ENCODE assay signal across 1 cellular context in the genomic region with DNA sequence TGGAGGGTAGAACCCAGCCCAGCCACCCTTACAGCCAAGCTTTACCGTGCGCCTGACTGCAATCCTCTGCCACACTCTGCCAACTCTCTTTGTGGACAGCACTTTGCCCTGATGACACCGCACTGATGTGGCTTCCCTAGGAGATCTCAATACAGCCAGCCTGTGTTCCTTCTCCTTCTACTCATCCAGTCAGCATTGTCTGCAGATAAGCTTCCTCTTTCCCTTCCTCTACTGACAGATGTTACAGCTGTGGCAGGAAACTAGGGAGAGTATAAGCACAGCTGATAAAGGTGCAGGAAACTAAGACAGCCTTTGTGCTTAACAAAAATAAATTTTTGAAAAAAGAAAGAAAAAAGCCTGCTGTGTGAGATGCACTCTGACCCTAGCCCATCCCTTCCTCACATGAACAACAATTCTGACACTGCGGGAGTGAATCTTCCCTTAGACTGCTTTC.
A peak's percentile ranks its signal among the peaks of the same experiment; 100 is the strongest.
TF ChIP-seq lines count a peak whose summit lies in the region.

No MANE protein-coding gene starts in this region.

TF ChIP-seq in K562, 482 proteins besides CTCF, POLR2A, EP300 and RAD21 (continued from another document):
- TF ChIP-seq, protein P1, sequence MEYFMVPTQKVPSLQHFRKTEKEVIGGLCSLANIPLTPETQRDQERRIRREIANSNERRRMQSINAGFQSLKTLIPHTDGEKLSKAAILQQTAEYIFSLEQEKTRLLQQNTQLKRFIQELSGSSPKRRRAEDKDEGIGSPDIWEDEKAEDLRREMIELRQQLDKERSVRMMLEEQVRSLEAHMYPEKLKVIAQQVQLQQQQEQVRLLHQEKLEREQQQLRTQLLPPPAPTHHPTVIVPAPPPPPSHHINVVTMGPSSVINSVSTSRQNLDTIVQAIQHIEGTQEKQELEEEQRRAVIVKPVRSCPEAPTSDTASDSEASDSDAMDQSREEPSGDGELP (CRISPR knock-in tag; IDR thresholded peaks at IDR 0.05; ENCODE audit: borderline replicate concordance) = peak; percentile 88
- peak; percentile 74; the same call in 1 of the 2 replicates for TF ChIP-seq SMARCE1 (IDR thresholded peaks at IDR 0.05)
- TF ChIP-seq NFIC (IDR thresholded peaks at IDR 0.05) = peak; percentile 61
- TF ChIP-seq, protein P2, sequence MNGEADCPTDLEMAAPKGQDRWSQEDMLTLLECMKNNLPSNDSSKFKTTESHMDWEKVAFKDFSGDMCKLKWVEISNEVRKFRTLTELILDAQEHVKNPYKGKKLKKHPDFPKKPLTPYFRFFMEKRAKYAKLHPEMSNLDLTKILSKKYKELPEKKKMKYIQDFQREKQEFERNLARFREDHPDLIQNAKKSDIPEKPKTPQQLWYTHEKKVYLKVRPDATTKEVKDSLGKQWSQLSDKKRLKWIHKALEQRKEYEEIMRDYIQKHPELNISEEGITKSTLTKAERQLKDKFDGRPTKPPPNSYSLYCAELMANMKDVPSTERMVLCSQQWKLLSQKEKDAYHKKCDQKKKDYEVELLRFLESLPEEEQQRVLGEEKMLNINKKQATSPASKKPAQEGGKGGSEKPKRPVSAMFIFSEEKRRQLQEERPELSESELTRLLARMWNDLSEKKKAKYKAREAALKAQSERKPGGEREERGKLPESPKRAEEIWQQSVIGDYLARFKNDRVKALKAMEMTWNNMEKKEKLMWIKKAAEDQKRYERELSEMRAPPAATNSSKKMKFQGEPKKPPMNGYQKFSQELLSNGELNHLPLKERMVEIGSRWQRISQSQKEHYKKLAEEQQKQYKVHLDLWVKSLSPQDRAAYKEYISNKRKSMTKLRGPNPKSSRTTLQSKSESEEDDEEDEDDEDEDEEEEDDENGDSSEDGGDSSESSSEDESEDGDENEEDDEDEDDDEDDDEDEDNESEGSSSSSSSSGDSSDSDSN (IDR thresholded peaks at IDR 0.05; ENCODE audit: borderline replicate concordance in 1 of 2, low read depth in 2 of 2, low read length in 2 of 2) = 0 out of 4 replicates have a peak, but pooled peaks of 1 of the 2 experiments have one; percentile 39
- TF ChIP-seq IRF2 (CRISPR knock-in tag; IDR thresholded peaks at IDR 0.05) = no peak
- TF ChIP-seq MAFK (IDR thresholded peaks at IDR 0.05; ENCODE audit: low read length) = 0 out of 2 replicates have a peak, but pooled peaks have one; percentile 49
- TF ChIP-seq GATA2 (CRISPR knock-in tag; IDR thresholded peaks at IDR 0.05) = peak; percentile 85
- TF ChIP-seq CBFA2T3 (IDR thresholded peaks at IDR 0.05) = peak; percentile 91
- peak; percentile 80 for TF ChIP-seq TAL1 (IDR thresholded peaks at IDR 0.05)
- peak in 1 of 2 experiments; percentile 78; a peak in 2 of 4 replicates for TF ChIP-seq HDAC1 (IDR thresholded peaks at IDR 0.05)
- TF ChIP-seq, protein P3, sequence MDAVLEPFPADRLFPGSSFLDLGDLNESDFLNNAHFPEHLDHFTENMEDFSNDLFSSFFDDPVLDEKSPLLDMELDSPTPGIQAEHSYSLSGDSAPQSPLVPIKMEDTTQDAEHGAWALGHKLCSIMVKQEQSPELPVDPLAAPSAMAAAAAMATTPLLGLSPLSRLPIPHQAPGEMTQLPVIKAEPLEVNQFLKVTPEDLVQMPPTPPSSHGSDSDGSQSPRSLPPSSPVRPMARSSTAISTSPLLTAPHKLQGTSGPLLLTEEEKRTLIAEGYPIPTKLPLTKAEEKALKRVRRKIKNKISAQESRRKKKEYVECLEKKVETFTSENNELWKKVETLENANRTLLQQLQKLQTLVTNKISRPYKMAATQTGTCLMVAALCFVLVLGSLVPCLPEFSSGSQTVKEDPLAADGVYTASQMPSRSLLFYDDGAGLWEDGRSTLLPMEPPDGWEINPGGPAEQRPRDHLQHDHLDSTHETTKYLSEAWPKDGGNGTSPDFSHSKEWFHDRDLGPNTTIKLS (IDR thresholded peaks at IDR 0.05; ENCODE audit: borderline replicate concordance, low read depth) = no peak
- peak; percentile 71; the same call in 1 of the 2 replicates for TF ChIP-seq SPI1 (IDR thresholded peaks at IDR 0.05; ENCODE audit: borderline replicate concordance, low read depth, low read length)
- peak; percentile 85 for TF ChIP-seq TEAD4 (IDR thresholded peaks at IDR 0.05; ENCODE audit: low read length)
- no peak for TF ChIP-seq TEAD4 (CRISPR knock-in tag; IDR thresholded peaks at IDR 0.05; ENCODE audit: borderline replicate concordance)
- no peak for TF ChIP-seq EP400 (IDR thresholded peaks at IDR 0.05)
- TF ChIP-seq, protein P4, sequence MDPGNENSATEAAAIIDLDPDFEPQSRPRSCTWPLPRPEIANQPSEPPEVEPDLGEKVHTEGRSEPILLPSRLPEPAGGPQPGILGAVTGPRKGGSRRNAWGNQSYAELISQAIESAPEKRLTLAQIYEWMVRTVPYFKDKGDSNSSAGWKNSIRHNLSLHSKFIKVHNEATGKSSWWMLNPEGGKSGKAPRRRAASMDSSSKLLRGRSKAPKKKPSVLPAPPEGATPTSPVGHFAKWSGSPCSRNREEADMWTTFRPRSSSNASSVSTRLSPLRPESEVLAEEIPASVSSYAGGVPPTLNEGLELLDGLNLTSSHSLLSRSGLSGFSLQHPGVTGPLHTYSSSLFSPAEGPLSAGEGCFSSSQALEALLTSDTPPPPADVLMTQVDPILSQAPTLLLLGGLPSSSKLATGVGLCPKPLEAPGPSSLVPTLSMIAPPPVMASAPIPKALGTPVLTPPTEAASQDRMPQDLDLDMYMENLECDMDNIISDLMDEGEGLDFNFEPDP (CRISPR knock-in tag; IDR thresholded peaks at IDR 0.05) = no peak
